In the genomic region with DNA sequence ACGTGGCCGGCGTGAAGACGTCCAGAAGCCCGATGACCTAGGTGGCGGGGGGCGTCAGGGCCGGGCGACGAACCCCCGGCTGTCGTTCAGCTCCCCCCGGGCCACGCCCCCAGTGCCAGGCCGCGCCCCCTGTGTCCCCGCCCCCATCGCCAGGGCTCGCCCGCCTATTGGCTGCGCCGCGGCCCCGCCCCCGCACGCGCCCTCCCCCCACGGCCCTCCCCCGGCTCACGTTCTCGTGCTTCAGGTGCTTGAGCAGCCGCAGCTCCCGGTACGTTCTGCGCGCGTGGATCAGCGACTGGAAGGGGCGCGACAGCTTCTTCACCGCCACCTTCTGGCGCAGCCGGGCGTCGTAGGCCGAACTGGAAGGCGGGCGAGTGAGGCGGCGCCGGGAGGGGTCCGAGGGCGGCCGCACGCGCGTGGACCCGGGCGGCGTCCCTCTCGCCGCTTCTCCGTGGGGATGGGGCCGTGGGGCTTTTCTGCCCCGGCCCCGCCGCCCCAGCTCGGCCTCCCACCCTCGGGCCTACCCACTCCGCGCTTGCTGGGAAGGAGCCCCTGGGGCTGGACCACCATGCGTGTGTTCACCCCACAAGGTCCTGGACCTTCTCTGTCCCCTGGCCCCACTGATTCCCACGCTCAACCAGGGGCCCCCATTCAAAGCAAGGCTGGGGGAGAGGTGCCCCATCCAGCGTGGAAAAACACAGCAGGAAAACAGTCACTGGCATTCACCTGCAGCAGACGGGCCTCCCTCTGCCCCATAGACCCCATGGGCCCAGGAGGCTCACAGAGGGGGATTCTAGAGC, we compare ENCODE assay signal across 1 cellular context.
TF ChIP-seq lines count a peak whose summit lies in the region.

No MANE protein-coding gene starts in this region.

TF ChIP-seq in HepG2, 621 proteins besides CTCF, POLR2A, EP300 and RAD21:
- no peak for TF ChIP-seq BRCA1 (CRISPR knock-in tag; IDR thresholded peaks at IDR 0.05)
- no peak for TF ChIP-seq MEIS2 (CRISPR knock-in tag; IDR thresholded peaks at IDR 0.05)
- TF ChIP-seq ZNF784 (CRISPR knock-in tag; IDR thresholded peaks at IDR 0.05; ENCODE audit: borderline replicate concordance) = peak; percentile 29; the same call in 1 of the 2 replicates
- TF ChIP-seq, protein P1, sequence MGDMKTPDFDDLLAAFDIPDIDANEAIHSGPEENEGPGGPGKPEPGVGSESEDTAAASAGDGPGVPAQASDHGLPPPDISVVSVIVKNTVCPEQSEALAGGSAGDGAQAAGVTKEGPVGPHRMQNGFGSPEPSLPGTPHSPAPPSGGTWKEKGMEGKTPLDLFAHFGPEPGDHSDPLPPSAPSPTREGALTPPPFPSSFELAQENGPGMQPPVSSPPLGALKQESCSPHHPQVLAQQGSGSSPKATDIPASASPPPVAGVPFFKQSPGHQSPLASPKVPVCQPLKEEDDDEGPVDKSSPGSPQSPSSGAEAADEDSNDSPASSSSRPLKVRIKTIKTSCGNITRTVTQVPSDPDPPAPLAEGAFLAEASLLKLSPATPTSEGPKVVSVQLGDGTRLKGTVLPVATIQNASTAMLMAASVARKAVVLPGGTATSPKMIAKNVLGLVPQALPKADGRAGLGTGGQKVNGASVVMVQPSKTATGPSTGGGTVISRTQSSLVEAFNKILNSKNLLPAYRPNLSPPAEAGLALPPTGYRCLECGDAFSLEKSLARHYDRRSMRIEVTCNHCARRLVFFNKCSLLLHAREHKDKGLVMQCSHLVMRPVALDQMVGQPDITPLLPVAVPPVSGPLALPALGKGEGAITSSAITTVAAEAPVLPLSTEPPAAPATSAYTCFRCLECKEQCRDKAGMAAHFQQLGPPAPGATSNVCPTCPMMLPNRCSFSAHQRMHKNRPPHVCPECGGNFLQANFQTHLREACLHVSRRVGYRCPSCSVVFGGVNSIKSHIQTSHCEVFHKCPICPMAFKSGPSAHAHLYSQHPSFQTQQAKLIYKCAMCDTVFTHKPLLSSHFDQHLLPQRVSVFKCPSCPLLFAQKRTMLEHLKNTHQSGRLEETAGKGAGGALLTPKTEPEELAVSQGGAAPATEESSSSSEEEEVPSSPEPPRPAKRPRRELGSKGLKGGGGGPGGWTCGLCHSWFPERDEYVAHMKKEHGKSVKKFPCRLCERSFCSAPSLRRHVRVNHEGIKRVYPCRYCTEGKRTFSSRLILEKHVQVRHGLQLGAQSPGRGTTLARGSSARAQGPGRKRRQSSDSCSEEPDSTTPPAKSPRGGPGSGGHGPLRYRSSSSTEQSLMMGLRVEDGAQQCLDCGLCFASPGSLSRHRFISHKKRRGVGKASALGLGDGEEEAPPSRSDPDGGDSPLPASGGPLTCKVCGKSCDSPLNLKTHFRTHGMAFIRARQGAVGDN (CRISPR knock-in tag; IDR thresholded peaks at IDR 0.05) = peak; percentile 36; the same call in 1 of the 2 replicates
- TF ChIP-seq BHLHE40 (IDR thresholded peaks at IDR 0.05; ENCODE audit: low read length) = peak; percentile 43; the same call in 1 of the 2 replicates
- no peak for TF ChIP-seq KDM2A (CRISPR knock-in tag; IDR thresholded peaks at IDR 0.05; ENCODE audit: borderline replicate concordance, low read depth)
- no peak for TF ChIP-seq TRIM24 (CRISPR knock-in tag; IDR thresholded peaks at IDR 0.05)
- TF ChIP-seq TGIF2 (CRISPR knock-in tag; IDR thresholded peaks at IDR 0.05) = no peak
- no peak for TF ChIP-seq NBN (conservative IDR thresholded peaks at IDR 0.05)
- TF ChIP-seq PHF8 (CRISPR knock-in tag; IDR thresholded peaks at IDR 0.05) = no peak
- TF ChIP-seq FOSL1 (CRISPR knock-in tag; IDR thresholded peaks at IDR 0.05; ENCODE audit: borderline replicate concordance) = no peak
